12 cellular contexts compared by ENCODE assay signal in the genomic region with DNA sequence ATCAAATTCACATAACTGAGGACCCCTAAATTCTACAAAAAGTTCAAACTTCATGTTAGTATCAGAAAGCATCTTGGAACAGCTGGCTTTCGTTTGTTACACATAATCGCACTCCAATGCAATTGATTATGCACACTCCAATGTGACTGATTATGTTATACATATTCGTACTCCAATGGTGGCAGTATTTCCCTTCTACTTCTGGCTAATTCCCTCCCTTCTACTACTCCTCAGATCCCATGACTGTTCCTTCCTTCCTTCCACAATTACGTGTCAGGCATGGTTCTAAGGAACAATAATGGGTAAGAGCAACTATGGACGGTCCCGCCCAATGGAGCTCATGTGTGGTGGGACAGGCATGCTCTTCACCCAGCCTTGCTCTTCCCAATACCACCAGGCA.
"Had no signal": no experiment of that assay in that cellular context is flagged by ENCODE, and none has a peak within 500 bp of the region (broad histone marks: within the 10 kb centered on the region; RNA-seq: fewer than 3 reads in every experiment).

No MANE protein-coding gene starts in this region.

- DNase-seq: activated CD4-positive, CD25-positive, alpha-beta regulatory T cell treated with anti-CD3 and anti-CD28 coated beads, Interleukin-2, amount 50 U/mL, for 72 hours; activated naive CD4-positive, alpha-beta T cell treated with anti-CD3 and anti-CD28 coated beads for 36 hours; endodermal cell; naive B cell; pancreas; stimulated activated CD4-positive, alpha-beta T cell treated with anti-CD3 and anti-CD28 coated beads, Interleukin-12 subunit alpha, Interleukin-12 subunit beta, amount 100 ng/mL, for 4 hours; stimulated activated CD4-positive, alpha-beta T cell treated with anti-CD3 and anti-CD28 coated beads, Interleukin-2, amount 100 ng/mL, for 48 hours; T1000; thyroid gland had no signal

- H3K27ac Mint-ChIP-seq: activated naive CD4-positive, alpha-beta T cell treated with anti-CD3 and anti-CD28 coated beads for 36 hours; activated T-helper 17 cell treated with anti-CD3 and anti-CD28 coated beads, Interleukin-2, amount 50 U/mL, for 72 hours; endodermal cell; naive B cell; stimulated activated memory B cell treated with anti-CD40 and anti-IgM and Interleukin-4, amounts not matched to agents 10 μg/mL and 1 μg/mL and 100 μg/mL, for 72 hours had no signal

- H3K4me3 ChIP-seq: pancreas, thyroid gland had no signal

- H3K36me3 ChIP-seq: pancreas, thyroid gland had no signal

- H3K9me3 Mint-ChIP-seq: activated T-helper 17 cell treated with anti-CD3 and anti-CD28 coated beads, Interleukin-2, amount 50 U/mL, for 72 hours had no signal

- H3K4me1 ChIP-seq: pancreas, thyroid gland had no signal

- ATAC-seq: activated T-helper 17 cell treated with anti-CD3 and anti-CD28 coated beads, Interleukin-2, amount 50 U/mL, for 72 hours; left lobe of liver; pancreas; stimulated activated memory B cell treated with anti-CD40 and anti-IgM and Interleukin-4, amounts not matched to agents 10 μg/mL and 1 μg/mL and 100 μg/mL, for 72 hours had no signal

- H3K9me3 ChIP-seq: pancreas, thyroid gland had no signal

- H3K4me3 Mint-ChIP-seq: activated naive CD4-positive, alpha-beta T cell treated with anti-CD3 and anti-CD28 coated beads for 36 hours; activated T-helper 17 cell treated with anti-CD3 and anti-CD28 coated beads, Interleukin-2, amount 50 U/mL, for 72 hours; endodermal cell; naive B cell; stimulated activated memory B cell treated with anti-CD40 and anti-IgM and Interleukin-4, amounts not matched to agents 10 μg/mL and 1 μg/mL and 100 μg/mL, for 72 hours had no signal

- H3K27ac ChIP-seq: pancreas, thyroid gland had no signal

- H3K36me3 Mint-ChIP-seq: stimulated activated memory B cell treated with anti-CD40 and anti-IgM and Interleukin-4, amounts not matched to agents 10 μg/mL and 1 μg/mL and 100 μg/mL, for 72 hours had no signal

- H3K4me1 Mint-ChIP-seq: activated T-helper 17 cell treated with anti-CD3 and anti-CD28 coated beads, Interleukin-2, amount 50 U/mL, for 72 hours; endodermal cell; stimulated activated memory B cell treated with anti-CD40 and anti-IgM and Interleukin-4, amounts not matched to agents 10 μg/mL and 1 μg/mL and 100 μg/mL, for 72 hours had no signal

- H3K27me3 ChIP-seq: pancreas, thyroid gland had no signal
